29 cellular contexts compared by ENCODE assay signal in the genomic region with DNA sequence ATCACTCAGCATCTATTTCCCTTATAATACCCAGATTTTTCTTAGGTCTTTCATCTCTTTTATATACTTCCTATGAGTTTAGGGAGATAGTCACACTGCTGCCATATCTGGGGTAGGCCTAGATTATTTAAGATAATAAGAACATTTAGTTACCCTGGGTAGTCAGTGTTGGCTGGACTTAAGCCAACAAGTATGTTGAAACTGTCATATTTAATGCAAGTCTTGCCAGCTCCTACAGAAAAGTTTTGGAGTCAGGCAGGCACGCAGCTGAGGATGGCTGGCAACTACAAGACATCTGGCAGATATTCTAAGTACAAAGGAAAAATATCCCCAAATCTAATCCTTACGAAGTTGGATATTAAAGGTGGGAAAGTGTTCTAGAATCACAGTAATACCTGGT. TPM values are rescaled to one million over a fixed set of nuclear protein-coding genes. Genes with fewer than 3 reads are reported as not detected.
"Had no signal": no experiment of that assay in that cellular context is flagged by ENCODE, and none has a peak within 500 bp of the region (broad histone marks: within the 10 kb centered on the region; RNA-seq: fewer than 3 reads in every experiment).

No MANE protein-coding gene starts in this region.

- H3K9me3 ChIP-seq: esophagus squamous epithelium, gastrocnemius medialis, ovary, psoas muscle, suprapubic skin, transverse colon had no signal

- H3K4me3 ChIP-seq: esophagus squamous epithelium, gastrocnemius medialis, ovary, psoas muscle, suprapubic skin, transverse colon had no signal

- H3K4me1 Mint-ChIP-seq: activated naive CD8-positive, alpha-beta T cell treated with anti-CD3 and anti-CD28 coated beads, Interleukin-2, amount 10 ng/mL, durations not matched to agents 7 days and 5 days; activated T-helper 17 cell treated with anti-CD3 and anti-CD28 coated beads, Interleukin-2, amount 50 U/mL, for 72 hours; memory B cell; naive thymus-derived CD8-positive, alpha-beta T cell; stimulated activated naive CD8-positive, alpha-beta T cell treated with anti-CD3 and anti-CD28 coated beads, Interleukin-15, amount 100 ng/mL, for 72 hours had no signal

- H3K36me3 Mint-ChIP-seq: activated naive CD8-positive, alpha-beta T cell treated with anti-CD3 and anti-CD28 coated beads, Interleukin-2, amount 10 ng/mL, durations not matched to agents 7 days and 5 days; memory B cell; naive thymus-derived CD8-positive, alpha-beta T cell had no signal

- H3K4me3 Mint-ChIP-seq: activated CD8-positive, alpha-beta T cell treated with anti-CD3 and anti-CD28 coated beads for 36 hours; activated naive CD8-positive, alpha-beta T cell treated with anti-CD3 and anti-CD28 coated beads, Interleukin-2, amount 10 ng/mL, durations not matched to agents 7 days and 5 days; activated T-helper 17 cell treated with anti-CD3 and anti-CD28 coated beads, Interleukin-2, amount 50 U/mL, for 72 hours; dendritic cell treated with granulocyte-macrophage colony-stimulating factor and Interleukin-4, amounts not matched to agents 40 ng/mL and 50 ng/mL, for 4 days; memory B cell; naive thymus-derived CD8-positive, alpha-beta T cell; stimulated activated naive CD8-positive, alpha-beta T cell treated with anti-CD3 and anti-CD28 coated beads, Interleukin-15, amount 100 ng/mL, for 72 hours; T-helper 2 cell treated with Interferon-gamma antibody and Interleukin-4, amounts not matched to agents 5 μg/mL and 100 μg/mL, for 36 hours; WTC11 had no signal

- H3K27ac Mint-ChIP-seq: activated CD8-positive, alpha-beta T cell treated with anti-CD3 and anti-CD28 coated beads for 36 hours; activated naive CD8-positive, alpha-beta T cell treated with anti-CD3 and anti-CD28 coated beads, Interleukin-2, amount 10 ng/mL, durations not matched to agents 7 days and 5 days; activated T-helper 17 cell treated with anti-CD3 and anti-CD28 coated beads, Interleukin-2, amount 50 U/mL, for 72 hours; dendritic cell treated with granulocyte-macrophage colony-stimulating factor and Interleukin-4, amounts not matched to agents 40 ng/mL and 50 ng/mL, for 4 days; memory B cell; naive thymus-derived CD8-positive, alpha-beta T cell; stimulated activated naive CD8-positive, alpha-beta T cell treated with anti-CD3 and anti-CD28 coated beads, Interleukin-15, amount 100 ng/mL, for 72 hours; T-helper 2 cell treated with Interferon-gamma antibody and Interleukin-4, amounts not matched to agents 5 μg/mL and 100 μg/mL, for 36 hours; WTC11 had no signal

- H3K27me3 Mint-ChIP-seq: activated naive CD8-positive, alpha-beta T cell treated with anti-CD3 and anti-CD28 coated beads, Interleukin-2, amount 10 ng/mL, durations not matched to agents 7 days and 5 days; activated T-helper 17 cell treated with anti-CD3 and anti-CD28 coated beads, Interleukin-2, amount 50 U/mL, for 72 hours; dendritic cell treated with granulocyte-macrophage colony-stimulating factor and Interleukin-4, amounts not matched to agents 40 ng/mL and 50 ng/mL, for 4 days; stimulated activated naive CD8-positive, alpha-beta T cell treated with anti-CD3 and anti-CD28 coated beads, Interleukin-15, amount 100 ng/mL, for 72 hours had no signal

- H3K4me1 ChIP-seq: esophagus squamous epithelium, gastrocnemius medialis, psoas muscle, suprapubic skin, transverse colon had no signal

- H3K27ac ChIP-seq: brain microvascular endothelial cell, esophagus squamous epithelium, gastrocnemius medialis, ovary, psoas muscle, suprapubic skin, transverse colon had no signal

- H3K9me3 Mint-ChIP-seq: activated naive CD8-positive, alpha-beta T cell treated with anti-CD3 and anti-CD28 coated beads, Interleukin-2, amount 10 ng/mL, durations not matched to agents 7 days and 5 days; activated T-helper 17 cell treated with anti-CD3 and anti-CD28 coated beads, Interleukin-2, amount 50 U/mL, for 72 hours; dendritic cell treated with granulocyte-macrophage colony-stimulating factor and Interleukin-4, amounts not matched to agents 40 ng/mL and 50 ng/mL, for 4 days; stimulated activated naive CD8-positive, alpha-beta T cell treated with anti-CD3 and anti-CD28 coated beads, Interleukin-15, amount 100 ng/mL, for 72 hours; T-helper 2 cell treated with Interferon-gamma antibody and Interleukin-4, amounts not matched to agents 5 μg/mL and 100 μg/mL, for 36 hours had no signal

- H3K36me3 ChIP-seq: brain microvascular endothelial cell, esophagus squamous epithelium, gastrocnemius medialis, ovary, suprapubic skin, transverse colon had no signal

- DNase-seq: activated CD4-positive, alpha-beta T cell treated with anti-CD3 and anti-CD28 coated beads for 4 hours; activated CD8-positive, alpha-beta T cell treated with anti-CD3 and anti-CD28 coated beads for 36 hours; activated naive CD4-positive, alpha-beta T cell; activated naive CD8-positive, alpha-beta T cell treated with anti-CD3 and anti-CD28 coated beads, Interleukin-2, amount 10 ng/mL, durations not matched to agents 7 days and 5 days; activated T-cell treated with anti-CD3 and anti-CD28 coated beads, Interleukin-2, amount 50 U/mL, for 1 hour; anterior cingulate cortex; brain microvascular endothelial cell; cerebellar nuclear complex; effector CD8-positive, alpha-beta T cell; esophagus squamous epithelium; gastrocnemius medialis; head of caudate nucleus; kidney glomerular epithelial cell; left ventricle myocardium superior; naive thymus-derived CD8-positive, alpha-beta T cell; ovary; psoas muscle; right cardiac atrium; small intestine; stimulated activated CD4-positive, alpha-beta T cell treated with anti-CD3 and anti-CD28 coated beads, Interleukin-15, amount 100 ng/mL, for 24 hours; stimulated activated CD4-positive, alpha-beta T cell treated with anti-CD3 and anti-CD28 coated beads, Interleukin-2, amount 100 ng/mL, for 48 hours; stimulated activated naive CD8-positive, alpha-beta T cell treated with anti-CD3 and anti-CD28 coated beads, Interleukin-15, amount 100 ng/mL, for 72 hours; transverse colon had no signal

- ATAC-seq: activated CD8-positive, alpha-beta T cell treated with anti-CD3 and anti-CD28 coated beads for 36 hours; activated T-helper 17 cell treated with anti-CD3 and anti-CD28 coated beads, Interleukin-2, amount 50 U/mL, for 72 hours; gastrocnemius medialis; left ventricle myocardium superior; naive thymus-derived CD8-positive, alpha-beta T cell; psoas muscle; right cardiac atrium; stimulated activated naive CD8-positive, alpha-beta T cell treated with anti-CD3 and anti-CD28 coated beads, Interleukin-15, amount 100 ng/mL, for 72 hours; WTC11 had no signal

- H3K27me3 ChIP-seq: brain microvascular endothelial cell, esophagus squamous epithelium, gastrocnemius medialis, ovary, suprapubic skin, transverse colon had no signal

RNA-seq across cellular contexts. Expression of a gene that starts 19.2 kb away (rescaled TPM):
- total RNA-seq: naive thymus-derived CD8-positive, alpha-beta T cell had no signal
- polyA plus RNA-seq: naive thymus-derived CD8-positive, alpha-beta T cell had no signal
